Comparison of ENCODE assay signal across 15 cellular contexts in genomic region chr12:47938594-47938993, GRCh38. TPM values are rescaled to one million over a fixed set of nuclear protein-coding genes. Genes with fewer than 3 reads are reported as not detected.
"Had no signal": no experiment of that assay in that cellular context is flagged by ENCODE, and none has a peak within 500 bp of the region (broad histone marks: within the 10 kb centered on the region; RNA-seq: fewer than 3 reads in every experiment).

No MANE protein-coding gene starts in this region.

- H3K9me3 ChIP-seq: esophagus muscularis mucosa, left ventricle myocardium inferior, tibial nerve had no signal

- H3K4me3 ChIP-seq: cardiac muscle cell, esophagus muscularis mucosa, left ventricle myocardium inferior, SK-N-MC, tibial nerve had no signal

- H3K27me3 ChIP-seq: cardiac muscle cell had no signal

- H3K27ac ChIP-seq: cardiac muscle cell, esophagus muscularis mucosa, left ventricle myocardium inferior, SK-N-MC had no signal

- DNase-seq: activated CD4-positive, alpha-beta T cell treated with anti-CD3 and anti-CD28 coated beads, Interleukin-2, amount 50 U/mL, for 1 hour; activated naive CD4-positive, alpha-beta T cell treated with anti-CD3 and anti-CD28 coated beads, Interleukin-2, amount 50 U/mL, for 16 hours; activated T-cell treated with anti-CD3 and anti-CD28 coated beads for 4 hours; hypothalamus; kidney; nephron progenitor cell; stimulated activated CD4-positive, alpha-beta T cell treated with anti-CD3 and anti-CD28 coated beads, Interleukin-2, amount 100 ng/mL, for 48 hours; stimulated activated naive CD4-positive, alpha-beta T cell; T-helper 9 cell had no signal

- H3K36me3 ChIP-seq: cardiac muscle cell, esophagus muscularis mucosa, left ventricle myocardium inferior, tibial nerve had no signal

- ATAC-seq: activated T-helper 17 cell treated with anti-CD3 and anti-CD28 coated beads, Interleukin-2, amount 50 U/mL, for 72 hours had no signal

RNA-seq across cellular contexts. Expression of gene VDR, which starts 33.8 kb away (rescaled TPM):
- total RNA-seq: cardiac muscle cell had no signal
- polyA plus RNA-seq: cardiac muscle cell had no signal
